ENCODE assay signal across 1 cellular context in the genomic region with DNA sequence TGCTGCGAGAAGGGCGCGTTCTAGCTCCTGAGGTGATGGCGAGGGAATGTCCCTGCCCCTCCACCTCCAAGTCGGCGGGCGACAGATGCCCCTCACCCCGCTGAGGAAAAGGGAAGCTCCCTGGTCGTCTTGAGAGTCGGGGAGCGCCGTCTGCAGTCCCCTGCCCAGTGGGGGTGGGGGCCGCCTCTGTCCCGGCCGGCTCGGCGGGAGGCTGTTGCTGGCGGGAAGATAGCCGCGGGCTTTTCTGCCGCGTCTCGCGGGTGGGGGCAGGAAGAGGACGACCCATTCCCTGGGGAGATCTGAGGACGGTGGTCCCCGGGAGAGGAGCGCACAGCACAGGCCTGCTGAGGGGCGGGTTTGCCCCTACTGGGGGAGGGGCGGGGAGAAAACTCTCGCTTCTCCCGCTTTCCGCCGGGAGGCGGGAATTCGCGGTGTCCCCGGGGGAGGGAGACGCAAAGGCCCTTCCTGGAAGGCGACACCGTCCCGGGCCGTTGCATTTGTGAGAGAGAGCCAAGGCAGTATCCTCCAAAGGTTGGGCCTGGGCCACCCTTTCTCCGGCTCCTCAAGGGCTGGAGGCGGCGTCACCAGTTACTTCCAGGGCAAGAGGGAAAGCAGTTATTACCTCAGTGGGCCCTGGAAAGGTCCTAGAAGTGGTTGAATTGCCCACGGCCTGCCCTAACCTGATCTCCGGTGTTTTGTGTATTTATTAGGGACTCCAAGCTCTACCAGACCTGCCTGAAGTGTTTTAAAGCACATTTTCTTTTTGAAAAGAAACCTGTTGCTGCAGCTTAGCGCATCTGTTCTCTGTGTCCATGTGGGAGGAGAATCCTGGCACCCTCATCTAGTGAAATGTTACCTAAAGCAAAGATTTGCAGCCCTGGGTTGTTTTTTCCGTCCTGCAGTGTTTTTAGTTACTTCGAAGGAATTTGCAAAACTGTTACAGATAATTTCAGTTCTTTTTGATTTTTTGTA.
A peak's percentile ranks its signal among the peaks of the same experiment; 100 is the strongest.
TF ChIP-seq lines count a peak whose summit lies in the region.

No MANE protein-coding gene starts in this region.

TF ChIP-seq in K562, 482 proteins besides CTCF, POLR2A, EP300 and RAD21 (continued from another document and continues in another):
- TF ChIP-seq, protein P1, sequence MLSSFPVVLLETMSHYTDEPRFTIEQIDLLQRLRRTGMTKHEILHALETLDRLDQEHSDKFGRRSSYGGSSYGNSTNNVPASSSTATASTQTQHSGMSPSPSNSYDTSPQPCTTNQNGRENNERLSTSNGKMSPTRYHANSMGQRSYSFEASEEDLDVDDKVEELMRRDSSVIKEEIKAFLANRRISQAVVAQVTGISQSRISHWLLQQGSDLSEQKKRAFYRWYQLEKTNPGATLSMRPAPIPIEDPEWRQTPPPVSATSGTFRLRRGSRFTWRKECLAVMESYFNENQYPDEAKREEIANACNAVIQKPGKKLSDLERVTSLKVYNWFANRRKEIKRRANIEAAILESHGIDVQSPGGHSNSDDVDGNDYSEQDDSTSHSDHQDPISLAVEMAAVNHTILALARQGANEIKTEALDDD (IDR thresholded peaks at IDR 0.05), result no peak
- peak; percentile 89 for TF ChIP-seq ZFX (CRISPR knock-in tag; IDR thresholded peaks at IDR 0.05)
- no peak for TF ChIP-seq CREBBP (IDR thresholded peaks at IDR 0.05; ENCODE audit: low read depth, low read length)
- TF ChIP-seq ETV6 (IDR thresholded peaks at IDR 0.05; ENCODE audit: borderline replicate concordance in 1 of 2, low read depth in 2 of 2, low read length in 1 of 2), result 0 out of 4 replicates have a peak, but pooled peaks of 1 of the 2 experiments have one; percentile 5
- 0 out of 2 replicates have a peak, but pooled peaks have one; percentile 11 for TF ChIP-seq ETV6 (CRISPR knock-in tag; IDR thresholded peaks at IDR 0.05; ENCODE audit: borderline replicate concordance)
- TF ChIP-seq, protein P2, sequence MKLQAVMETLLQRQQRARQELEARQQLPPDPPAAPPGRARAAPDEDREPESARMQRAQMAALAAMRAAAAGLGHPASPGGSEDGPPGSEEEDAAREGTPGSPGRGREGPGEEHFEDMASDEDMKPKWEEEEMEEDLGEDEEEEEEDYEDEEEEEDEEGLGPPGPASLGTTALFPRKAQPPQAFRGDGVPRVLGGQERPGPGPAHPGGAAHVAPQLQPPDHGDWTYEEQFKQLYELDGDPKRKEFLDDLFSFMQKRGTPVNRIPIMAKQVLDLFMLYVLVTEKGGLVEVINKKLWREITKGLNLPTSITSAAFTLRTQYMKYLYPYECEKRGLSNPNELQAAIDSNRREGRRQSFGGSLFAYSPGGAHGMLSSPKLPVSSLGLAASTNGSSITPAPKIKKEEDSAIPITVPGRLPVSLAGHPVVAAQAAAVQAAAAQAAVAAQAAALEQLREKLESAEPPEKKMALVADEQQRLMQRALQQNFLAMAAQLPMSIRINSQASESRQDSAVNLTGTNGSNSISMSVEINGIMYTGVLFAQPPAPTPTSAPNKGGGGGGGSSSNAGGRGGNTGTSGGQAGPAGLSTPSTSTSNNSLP (IDR thresholded peaks at IDR 0.05; ENCODE audit: borderline replicate concordance, low read depth, low read length), result no peak
- no peak for TF ChIP-seq JUN (IDR thresholded peaks at IDR 0.05; ENCODE audit: borderline replicate concordance, low read depth, low read length)
- 0 out of 2 replicates have a peak, but pooled peaks have one; percentile 34 for TF ChIP-seq JUN (CRISPR knock-in tag; IDR thresholded peaks at IDR 0.05; ENCODE audit: borderline replicate concordance)
- TF ChIP-seq, protein P3, sequence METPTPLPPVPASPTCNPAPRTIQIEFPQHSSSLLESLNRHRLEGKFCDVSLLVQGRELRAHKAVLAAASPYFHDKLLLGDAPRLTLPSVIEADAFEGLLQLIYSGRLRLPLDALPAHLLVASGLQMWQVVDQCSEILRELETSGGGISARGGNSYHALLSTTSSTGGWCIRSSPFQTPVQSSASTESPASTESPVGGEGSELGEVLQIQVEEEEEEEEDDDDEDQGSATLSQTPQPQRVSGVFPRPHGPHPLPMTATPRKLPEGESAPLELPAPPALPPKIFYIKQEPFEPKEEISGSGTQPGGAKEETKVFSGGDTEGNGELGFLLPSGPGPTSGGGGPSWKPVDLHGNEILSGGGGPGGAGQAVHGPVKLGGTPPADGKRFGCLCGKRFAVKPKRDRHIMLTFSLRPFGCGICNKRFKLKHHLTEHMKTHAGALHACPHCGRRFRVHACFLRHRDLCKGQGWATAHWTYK (CRISPR knock-in tag; IDR thresholded peaks at IDR 0.05), result no peak
- TF ChIP-seq CBX2 (IDR thresholded peaks at IDR 0.05; ENCODE audit: insufficient read depth, low read length, poor library complexity, severe bottlenecking), result no peak
- TF ChIP-seq POLR2AphosphoS5 (IDR thresholded peaks at IDR 0.05; ENCODE audit: control insufficient read depth, insufficient read depth, low read depth, low read length), result peak; percentile 47; the same call in 1 of the 2 replicates
- TF ChIP-seq CBX1 (IDR thresholded peaks at IDR 0.05; ENCODE audit: low read depth), result peak; percentile 29; the same call in 1 of the 2 replicates
- no peak for TF ChIP-seq CEBPG (CRISPR knock-in tag; IDR thresholded peaks at IDR 0.05)
- TF ChIP-seq CEBPG (tag; conservative IDR thresholded peaks at IDR 0.05 in 1 of 2, IDR thresholded peaks at IDR 0.05 in 1 of 2), result no peak
- TF ChIP-seq RNF2 (IDR thresholded peaks at IDR 0.05), result peak; percentile 41; the same call in 1 of the 2 replicates
- TF ChIP-seq GABPB2 (CRISPR knock-in tag; conservative IDR thresholded peaks at IDR 0.05), result no peak
- TF ChIP-seq PHTF2 (CRISPR knock-in tag; IDR thresholded peaks at IDR 0.05), result no peak
- no peak for TF ChIP-seq KLF10 (CRISPR knock-in tag; IDR thresholded peaks at IDR 0.05)
- TF ChIP-seq ZFP30 (CRISPR knock-in tag; IDR thresholded peaks at IDR 0.05; ENCODE audit: borderline replicate concordance), result no peak
- no peak for TF ChIP-seq NFE2 (IDR thresholded peaks at IDR 0.05; ENCODE audit: low read depth)
- TF ChIP-seq, protein P4, sequence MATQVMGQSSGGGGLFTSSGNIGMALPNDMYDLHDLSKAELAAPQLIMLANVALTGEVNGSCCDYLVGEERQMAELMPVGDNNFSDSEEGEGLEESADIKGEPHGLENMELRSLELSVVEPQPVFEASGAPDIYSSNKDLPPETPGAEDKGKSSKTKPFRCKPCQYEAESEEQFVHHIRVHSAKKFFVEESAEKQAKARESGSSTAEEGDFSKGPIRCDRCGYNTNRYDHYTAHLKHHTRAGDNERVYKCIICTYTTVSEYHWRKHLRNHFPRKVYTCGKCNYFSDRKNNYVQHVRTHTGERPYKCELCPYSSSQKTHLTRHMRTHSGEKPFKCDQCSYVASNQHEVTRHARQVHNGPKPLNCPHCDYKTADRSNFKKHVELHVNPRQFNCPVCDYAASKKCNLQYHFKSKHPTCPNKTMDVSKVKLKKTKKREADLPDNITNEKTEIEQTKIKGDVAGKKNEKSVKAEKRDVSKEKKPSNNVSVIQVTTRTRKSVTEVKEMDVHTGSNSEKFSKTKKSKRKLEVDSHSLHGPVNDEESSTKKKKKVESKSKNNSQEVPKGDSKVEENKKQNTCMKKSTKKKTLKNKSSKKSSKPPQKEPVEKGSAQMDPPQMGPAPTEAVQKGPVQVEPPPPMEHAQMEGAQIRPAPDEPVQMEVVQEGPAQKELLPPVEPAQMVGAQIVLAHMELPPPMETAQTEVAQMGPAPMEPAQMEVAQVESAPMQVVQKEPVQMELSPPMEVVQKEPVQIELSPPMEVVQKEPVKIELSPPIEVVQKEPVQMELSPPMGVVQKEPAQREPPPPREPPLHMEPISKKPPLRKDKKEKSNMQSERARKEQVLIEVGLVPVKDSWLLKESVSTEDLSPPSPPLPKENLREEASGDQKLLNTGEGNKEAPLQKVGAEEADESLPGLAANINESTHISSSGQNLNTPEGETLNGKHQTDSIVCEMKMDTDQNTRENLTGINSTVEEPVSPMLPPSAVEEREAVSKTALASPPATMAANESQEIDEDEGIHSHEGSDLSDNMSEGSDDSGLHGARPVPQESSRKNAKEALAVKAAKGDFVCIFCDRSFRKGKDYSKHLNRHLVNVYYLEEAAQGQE (CRISPR knock-in tag; IDR thresholded peaks at IDR 0.05; ENCODE audit: low read depth), result 0 out of 2 replicates have a peak, but pooled peaks have one; percentile 50
- no peak for TF ChIP-seq COPS2 (conservative IDR thresholded peaks at IDR 0.05)
- TF ChIP-seq EGR1 (conservative IDR thresholded peaks at IDR 0.05), result no peak
- TF ChIP-seq PHB (CRISPR knock-in tag; IDR thresholded peaks at IDR 0.05), result no peak
- TF ChIP-seq, protein P5, sequence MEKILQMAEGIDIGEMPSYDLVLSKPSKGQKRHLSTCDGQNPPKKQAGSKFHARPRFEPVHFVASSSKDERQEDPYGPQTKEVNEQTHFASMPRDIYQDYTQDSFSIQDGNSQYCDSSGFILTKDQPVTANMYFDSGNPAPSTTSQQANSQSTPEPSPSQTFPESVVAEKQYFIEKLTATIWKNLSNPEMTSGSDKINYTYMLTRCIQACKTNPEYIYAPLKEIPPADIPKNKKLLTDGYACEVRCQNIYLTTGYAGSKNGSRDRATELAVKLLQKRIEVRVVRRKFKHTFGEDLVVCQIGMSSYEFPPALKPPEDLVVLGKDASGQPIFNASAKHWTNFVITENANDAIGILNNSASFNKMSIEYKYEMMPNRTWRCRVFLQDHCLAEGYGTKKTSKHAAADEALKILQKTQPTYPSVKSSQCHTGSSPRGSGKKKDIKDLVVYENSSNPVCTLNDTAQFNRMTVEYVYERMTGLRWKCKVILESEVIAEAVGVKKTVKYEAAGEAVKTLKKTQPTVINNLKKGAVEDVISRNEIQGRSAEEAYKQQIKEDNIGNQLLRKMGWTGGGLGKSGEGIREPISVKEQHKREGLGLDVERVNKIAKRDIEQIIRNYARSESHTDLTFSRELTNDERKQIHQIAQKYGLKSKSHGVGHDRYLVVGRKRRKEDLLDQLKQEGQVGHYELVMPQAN (IDR thresholded peaks at IDR 0.05; ENCODE audit: borderline replicate concordance), result peak; percentile 23; the same call in 1 of the 2 replicates
- no peak for TF ChIP-seq ZNF764 (CRISPR knock-in tag; IDR thresholded peaks at IDR 0.05; ENCODE audit: low read depth)
- TF ChIP-seq NCOA4 (IDR thresholded peaks at IDR 0.05; ENCODE audit: partially characterized antibody), result no peak
- TF ChIP-seq, protein P6, sequence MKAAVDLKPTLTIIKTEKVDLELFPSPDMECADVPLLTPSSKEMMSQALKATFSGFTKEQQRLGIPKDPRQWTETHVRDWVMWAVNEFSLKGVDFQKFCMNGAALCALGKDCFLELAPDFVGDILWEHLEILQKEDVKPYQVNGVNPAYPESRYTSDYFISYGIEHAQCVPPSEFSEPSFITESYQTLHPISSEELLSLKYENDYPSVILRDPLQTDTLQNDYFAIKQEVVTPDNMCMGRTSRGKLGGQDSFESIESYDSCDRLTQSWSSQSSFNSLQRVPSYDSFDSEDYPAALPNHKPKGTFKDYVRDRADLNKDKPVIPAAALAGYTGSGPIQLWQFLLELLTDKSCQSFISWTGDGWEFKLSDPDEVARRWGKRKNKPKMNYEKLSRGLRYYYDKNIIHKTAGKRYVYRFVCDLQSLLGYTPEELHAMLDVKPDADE (conservative IDR thresholded peaks at IDR 0.05; ENCODE audit: control insufficient read depth, low read depth, low read length), result no peak; the same call in 1 of the 2 replicates
- TF ChIP-seq U2AF2 (optimal IDR thresholded peaks at IDR 0.05; ENCODE audit: low read depth, low read length), result no peak
- TF ChIP-seq KAT2B (IDR thresholded peaks at IDR 0.05; ENCODE audit: low read depth, low read length), result no peak
- TF ChIP-seq, protein P7, sequence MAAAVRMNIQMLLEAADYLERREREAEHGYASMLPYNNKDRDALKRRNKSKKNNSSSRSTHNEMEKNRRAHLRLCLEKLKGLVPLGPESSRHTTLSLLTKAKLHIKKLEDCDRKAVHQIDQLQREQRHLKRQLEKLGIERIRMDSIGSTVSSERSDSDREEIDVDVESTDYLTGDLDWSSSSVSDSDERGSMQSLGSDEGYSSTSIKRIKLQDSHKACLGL (CRISPR knock-in tag; IDR thresholded peaks at IDR 0.05; ENCODE audit: borderline replicate concordance, poor library complexity, severe bottlenecking), result no peak
- no peak for TF ChIP-seq CHD2 (IDR thresholded peaks at IDR 0.05; ENCODE audit: low read depth, low read length)
- 0 out of 2 replicates have a peak, but pooled peaks have one; percentile 55 for TF ChIP-seq ILF3 (IDR thresholded peaks at IDR 0.05; ENCODE audit: borderline replicate concordance)
- TF ChIP-seq, protein P8, sequence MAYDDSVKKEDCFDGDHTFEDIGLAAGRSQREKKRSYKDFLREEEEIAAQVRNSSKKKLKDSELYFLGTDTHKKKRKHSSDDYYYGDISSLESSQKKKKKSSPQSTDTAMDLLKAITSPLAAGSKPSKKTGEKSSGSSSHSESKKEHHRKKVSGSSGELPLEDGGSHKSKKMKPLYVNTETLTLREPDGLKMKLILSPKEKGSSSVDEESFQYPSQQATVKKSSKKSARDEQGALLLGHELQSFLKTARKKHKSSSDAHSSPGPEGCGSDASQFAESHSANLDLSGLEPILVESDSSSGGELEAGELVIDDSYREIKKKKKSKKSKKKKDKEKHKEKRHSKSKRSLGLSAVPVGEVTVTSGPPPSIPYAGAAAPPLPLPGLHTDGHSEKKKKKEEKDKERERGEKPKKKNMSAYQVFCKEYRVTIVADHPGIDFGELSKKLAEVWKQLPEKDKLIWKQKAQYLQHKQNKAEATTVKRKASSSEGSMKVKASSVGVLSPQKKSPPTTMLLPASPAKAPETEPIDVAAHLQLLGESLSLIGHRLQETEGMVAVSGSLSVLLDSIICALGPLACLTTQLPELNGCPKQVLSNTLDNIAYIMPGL (CRISPR knock-in tag; IDR thresholded peaks at IDR 0.05), result no peak
- TF ChIP-seq, protein P9, sequence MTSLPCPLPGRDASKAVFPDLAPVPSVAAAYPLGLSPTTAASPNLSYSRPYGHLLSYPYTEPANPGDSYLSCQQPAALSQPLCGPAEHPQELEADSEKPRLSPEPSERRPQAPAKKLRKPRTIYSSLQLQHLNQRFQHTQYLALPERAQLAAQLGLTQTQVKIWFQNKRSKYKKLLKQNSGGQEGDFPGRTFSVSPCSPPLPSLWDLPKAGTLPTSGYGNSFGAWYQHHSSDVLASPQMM (CRISPR knock-in tag; IDR thresholded peaks at IDR 0.05), result no peak
- TF ChIP-seq, protein P10, sequence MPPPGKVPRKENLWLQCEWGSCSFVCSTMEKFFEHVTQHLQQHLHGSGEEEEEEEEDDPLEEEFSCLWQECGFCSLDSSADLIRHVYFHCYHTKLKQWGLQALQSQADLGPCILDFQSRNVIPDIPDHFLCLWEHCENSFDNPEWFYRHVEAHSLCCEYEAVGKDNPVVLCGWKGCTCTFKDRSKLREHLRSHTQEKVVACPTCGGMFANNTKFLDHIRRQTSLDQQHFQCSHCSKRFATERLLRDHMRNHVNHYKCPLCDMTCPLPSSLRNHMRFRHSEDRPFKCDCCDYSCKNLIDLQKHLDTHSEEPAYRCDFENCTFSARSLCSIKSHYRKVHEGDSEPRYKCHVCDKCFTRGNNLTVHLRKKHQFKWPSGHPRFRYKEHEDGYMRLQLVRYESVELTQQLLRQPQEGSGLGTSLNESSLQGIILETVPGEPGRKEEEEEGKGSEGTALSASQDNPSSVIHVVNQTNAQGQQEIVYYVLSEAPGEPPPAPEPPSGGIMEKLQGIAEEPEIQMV (tag; conservative IDR thresholded peaks at IDR 0.05; ENCODE audit: low read depth), result no peak
- TF ChIP-seq YY1 (IDR thresholded peaks at IDR 0.05; ENCODE audit: borderline replicate concordance in 1 of 3, control insufficient read depth in 1 of 3, extremely low read depth in 1 of 3, insufficient read depth in 3 of 3, insufficient read length in 1 of 3, insufficient replicate concordance in 2 of 3, low read depth in 1 of 3, low read length in 2 of 3), result peak in 1 of 3 experiments; percentile 19
- no peak for TF ChIP-seq NELFE (IDR thresholded peaks at IDR 0.05; ENCODE audit: insufficient read depth, insufficient read length)
- TF ChIP-seq DACH1 (IDR thresholded peaks at IDR 0.05; ENCODE audit: partially characterized antibody), result no peak
- TF ChIP-seq EZH2 (IDR thresholded peaks at IDR 0.05; ENCODE audit: borderline replicate concordance, low read depth, low read length), result no peak
- TF ChIP-seq HNRNPLL (IDR thresholded peaks at IDR 0.05; ENCODE audit: low read depth, low read length, poor library complexity, severe bottlenecking), result peak; percentile 1
- TF ChIP-seq ZNF165 (CRISPR knock-in tag; IDR thresholded peaks at IDR 0.05; ENCODE audit: borderline replicate concordance), result peak; percentile 86
